Comparison of ENCODE assay signal across 8 cellular contexts in genomic region chr6:158086706-158087518, GRCh38.
DNase-seq lines count a peak whose midpoint lies in the region; ATAC-seq and TF ChIP-seq lines count a peak whose summit lies in the region.

No MANE protein-coding gene starts in this region.

- intact Hi-C loops in left ventricle myocardium inferior (cut with micrococcal nuclease): no loop called here

- H3K9me3 ChIP-seq in left ventricle myocardium inferior (replicated peaks): no peaks in the 10 kb centered on the region

- H3K4me1 ChIP-seq in left ventricle myocardium inferior: peaks cover 12% of the 10 kb centered on the region

- peak overlapping the region; percentile 17 for H3K4me3 ChIP-seq in left ventricle myocardium inferior

- DNase-seq in SKM-1 (lab: John Stamatoyannopoulos, UW; ENCODE audit: unreplicated experiment): peak; percentile 40
- DNase-seq in left ventricle myocardium inferior: peak; percentile 37
- DNase-seq in smooth muscle cell of the brain vasculature (ENCODE audit: low read depth, low spot score): peak; percentile 77
- DNase-seq in NCI-H510A (lab: John Stamatoyannopoulos, UW): no peak

- peak; percentile 14 for ATAC-seq in HG03432 (IDR thresholded peaks at IDR 0.05; ENCODE audit: unreplicated experiment)
- ATAC-seq in HG03159 (IDR thresholded peaks at IDR 0.05; ENCODE audit: unreplicated experiment): no peak
- no peak for ATAC-seq in HG02885 (IDR thresholded peaks at IDR 0.05; ENCODE audit: poor library complexity, unreplicated experiment)
- no peak for ATAC-seq in HG03095 (IDR thresholded peaks at IDR 0.05; ENCODE audit: unreplicated experiment)

- no peaks in the 10 kb centered on the region for H3K27me3 ChIP-seq in left ventricle myocardium inferior (ENCODE audit: low read depth)

- peaks cover 77% of the 10 kb centered on the region for H3K36me3 ChIP-seq in left ventricle myocardium inferior

- no peak for TF ChIP-seq CTCF in left ventricle myocardium inferior (IDR thresholded peaks at IDR 0.05; ENCODE audit: borderline replicate concordance)

- H3K27ac ChIP-seq in left ventricle myocardium inferior (replicated peaks): no peak overlapping the region
